In the genomic region with DNA sequence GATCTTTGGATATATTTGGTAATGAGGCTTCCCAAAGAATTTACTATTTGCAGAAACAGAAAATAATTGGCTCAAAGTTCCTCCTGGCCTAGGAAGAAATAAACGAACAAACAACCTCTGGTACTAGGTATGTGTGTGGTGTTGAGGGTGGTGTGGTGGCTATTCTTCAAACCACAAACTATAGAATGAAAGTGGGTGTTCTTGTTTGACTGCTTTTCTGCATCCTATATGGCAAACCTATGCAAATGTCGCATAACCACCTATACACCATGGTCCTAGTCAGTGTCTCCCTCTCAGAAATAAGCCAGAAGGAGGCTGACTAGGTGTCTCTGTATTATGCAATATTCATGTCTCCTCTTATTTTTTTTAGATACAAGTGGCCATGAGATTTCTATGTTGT, we compare ENCODE assay signal across 22 cellular contexts.
DNase-seq lines count a peak whose midpoint lies in the region; ATAC-seq lines count a peak whose summit lies in the region.
"Had no signal": no experiment of that assay in that cellular context is flagged by ENCODE, and none has a peak within 500 bp of the region (broad histone marks: within the 10 kb centered on the region; RNA-seq: fewer than 3 reads in every experiment).

No MANE protein-coding gene starts in this region.

- DNase-seq in KG1 (lab: John Stamatoyannopoulos, UW) (no peak), SK-N-DZ (ENCODE audit: low spot score) (no peak)
- no peak for DNase-seq in activated naive CD4-positive, alpha-beta T cell treated with Interleukin-2 at 50 U/mL for 16 hours
- DNase-seq: activated CD8-positive, alpha-beta T cell treated with anti-CD3 and anti-CD28 coated beads for 36 hours; anterior cingulate cortex; Caco-2; DND-41; effector CD4-positive, alpha-beta T cell; islet precursor cell; midbrain; naive thymus-derived CD4-positive, alpha-beta T cell; NCI-H1092; NCI-H187; NCI-H524 treated with DMSO at 0.1 percent for 48 hours; stimulated activated naive CD4-positive, alpha-beta T cell treated with Interleukin-2 at 50 U/mL for 16 hours; T-helper 1 cell had no signal

- ATAC-seq in GM18867 (IDR thresholded peaks at IDR 0.05; ENCODE audit: unreplicated experiment) (peak; percentile 60), GM21786 (IDR thresholded peaks at IDR 0.05; ENCODE audit: unreplicated experiment) (peak; percentile 43), HG03432 (IDR thresholded peaks at IDR 0.05; ENCODE audit: unreplicated experiment) (peak; percentile 56), HG03469 (IDR thresholded peaks at IDR 0.05; ENCODE audit: unreplicated experiment) (no peak)
- ATAC-seq: activated CD4-positive, CD25-positive, alpha-beta regulatory T cell treated with anti-CD3 and anti-CD28 coated beads, Interleukin-2, amount 50 U/mL, for 24 hours; activated CD8-positive, alpha-beta T cell treated with anti-CD3 and anti-CD28 coated beads for 36 hours; HepG2; naive thymus-derived CD4-positive, alpha-beta T cell had no signal
